Comparison of ENCODE assay signal across 28 cellular contexts in the genomic region with DNA sequence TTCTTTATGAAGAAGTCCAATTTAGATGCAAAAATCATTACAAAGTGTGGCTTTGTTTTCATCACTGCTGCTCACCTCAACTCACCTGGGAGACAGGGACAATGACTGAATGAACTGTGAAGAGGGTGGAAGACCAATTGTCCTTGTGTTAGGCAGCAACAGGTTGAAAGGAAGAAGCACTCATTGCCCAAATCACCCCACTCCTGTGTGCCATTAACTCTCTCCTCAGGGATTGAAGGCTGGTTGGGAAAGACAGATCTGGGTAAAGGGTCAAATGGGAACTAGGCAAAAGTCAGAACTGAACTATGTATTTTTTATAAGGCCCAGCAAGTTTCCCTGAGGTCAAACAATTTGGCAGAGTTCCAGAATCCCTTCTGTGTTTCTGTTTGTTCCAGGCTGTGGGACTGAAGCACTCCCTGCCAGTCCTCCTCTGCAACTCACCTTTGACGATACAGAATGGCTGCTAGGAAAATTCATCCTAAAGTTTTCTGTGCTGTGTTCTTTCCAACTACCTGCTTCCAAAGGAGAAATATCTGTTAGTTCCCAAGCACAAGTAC.
DNase-seq lines count a peak whose midpoint lies in the region; ATAC-seq lines count a peak whose summit lies in the region.
"Had no signal": no experiment of that assay in that cellular context is flagged by ENCODE, and none has a peak within 500 bp of the region (broad histone marks: within the 10 kb centered on the region; RNA-seq: fewer than 3 reads in every experiment).

No MANE protein-coding gene starts in this region.

- no peak for ATAC-seq in stimulated activated memory B cell treated with anti-CD40 and anti-IgM and Interleukin-4, amounts not matched to agents 10 μg/mL and 1 μg/mL and 100 μg/mL, for 72 hours
- no peak for ATAC-seq in GM21447 (IDR thresholded peaks at IDR 0.05; ENCODE audit: unreplicated experiment)
- ATAC-seq: activated naive CD4-positive, alpha-beta T cell treated with anti-CD3 and anti-CD28 coated beads, Interleukin-2, amount 50 U/mL, for 72 hours; heart right ventricle; stimulated activated naive CD8-positive, alpha-beta T cell treated with anti-CD3 and anti-CD28 coated beads, Interleukin-15, amount 100 ng/mL, for 72 hours; T-helper 17 cell had no signal

- no peaks in the 10 kb centered on the region for H3K9me3 Mint-ChIP-seq in stimulated activated memory B cell treated with anti-CD40 and anti-IgM and Interleukin-4, amounts not matched to agents 10 μg/mL and 1 μg/mL and 100 μg/mL, for 72 hours
- H3K9me3 Mint-ChIP-seq: activated CD4-positive, alpha-beta memory T cell treated with anti-CD3 and anti-CD28 coated beads, Interleukin-2, amount 10 ng/mL, durations not matched to agents 7 days and 5 days; activated naive CD4-positive, alpha-beta T cell treated with anti-CD3 and anti-CD28 coated beads, Interleukin-2, amount 50 U/mL, for 72 hours; CD4-positive, alpha-beta memory T cell; nephron progenitor cell; stimulated activated naive CD8-positive, alpha-beta T cell treated with anti-CD3 and anti-CD28 coated beads, Interleukin-15, amount 100 ng/mL, for 72 hours had no signal

- DNase-seq in NCI-H82 (lab: John Stamatoyannopoulos, UW) (peak; percentile 53), NCI-H82 treated with DMSO at 0.1 percent for 48 hours (lab: John Stamatoyannopoulos, UW; ENCODE audit: unreplicated experiment) (no peak), NCI-H2029 (lab: John Stamatoyannopoulos, UW) (peak; percentile 2), NCI-H345 treated with DMSO at 0.1 percent for 48 hours (lab: John Stamatoyannopoulos, UW; ENCODE audit: unreplicated experiment) (peak; percentile 94), G401 (ENCODE audit: low spot score) (no peak), cerebellar cortex (ENCODE audit: low spot score) (no peak)
- DNase-seq: activated CD4-positive, alpha-beta memory T cell treated with anti-CD3 and anti-CD28 coated beads, Interleukin-2, amount 10 ng/mL, durations not matched to agents 7 days and 5 days; activated CD4-positive, CD25-positive, alpha-beta regulatory T cell treated with anti-CD3 and anti-CD28 coated beads, Interleukin-2, amount 50 U/mL, for 72 hours; activated CD8-positive, alpha-beta memory T cell treated with anti-CD3 and anti-CD28 coated beads, Interleukin-2, amount 50 U/mL, for 48 hours; anterior cingulate cortex; CD4-positive, alpha-beta memory T cell; DMS79 treated with DMSO at 0.1 percent for 48 hours; effector memory CD4-positive, alpha-beta T cell; erythroblast; foreskin fibroblast; HCEC 1CT; heart right ventricle; mammary epithelial cell; NCI-H1694 treated with DMSO at 0.1 percent for 48 hours; NCI-H526; nephron progenitor cell; ovary; stimulated activated naive CD8-positive, alpha-beta T cell treated with anti-CD3 and anti-CD28 coated beads, Interleukin-15, amount 100 ng/mL, for 72 hours; T-helper 17 cell; tibial artery had no signal

- H3K4me3 Mint-ChIP-seq in stimulated activated memory B cell treated with anti-CD40 and anti-IgM and Interleukin-4, amounts not matched to agents 10 μg/mL and 1 μg/mL and 100 μg/mL, for 72 hours: no peak overlapping the region
- H3K4me3 Mint-ChIP-seq: activated CD4-positive, alpha-beta memory T cell treated with anti-CD3 and anti-CD28 coated beads, Interleukin-2, amount 10 ng/mL, durations not matched to agents 7 days and 5 days; CD4-positive, alpha-beta memory T cell; nephron progenitor cell; stimulated activated naive CD8-positive, alpha-beta T cell treated with anti-CD3 and anti-CD28 coated beads, Interleukin-15, amount 100 ng/mL, for 72 hours; T-helper 17 cell had no signal

- no peaks in the 10 kb centered on the region for H3K36me3 Mint-ChIP-seq in stimulated activated memory B cell treated with anti-CD40 and anti-IgM and Interleukin-4, amounts not matched to agents 10 μg/mL and 1 μg/mL and 100 μg/mL, for 72 hours
- H3K36me3 Mint-ChIP-seq: activated naive CD4-positive, alpha-beta T cell treated with anti-CD3 and anti-CD28 coated beads, Interleukin-2, amount 50 U/mL, for 72 hours; CD4-positive, alpha-beta memory T cell had no signal

- H3K27me3 Mint-ChIP-seq in stimulated activated memory B cell treated with anti-CD40 and anti-IgM and Interleukin-4, amounts not matched to agents 10 μg/mL and 1 μg/mL and 100 μg/mL, for 72 hours: no peaks in the 10 kb centered on the region

- no peak overlapping the region for H3K27ac Mint-ChIP-seq in stimulated activated memory B cell treated with anti-CD40 and anti-IgM and Interleukin-4, amounts not matched to agents 10 μg/mL and 1 μg/mL and 100 μg/mL, for 72 hours
- H3K27ac Mint-ChIP-seq: activated CD4-positive, alpha-beta memory T cell treated with anti-CD3 and anti-CD28 coated beads, Interleukin-2, amount 10 ng/mL, durations not matched to agents 7 days and 5 days; activated naive CD4-positive, alpha-beta T cell treated with anti-CD3 and anti-CD28 coated beads, Interleukin-2, amount 50 U/mL, for 72 hours; CD4-positive, alpha-beta memory T cell; nephron progenitor cell; T-helper 17 cell had no signal

- no peaks in the 10 kb centered on the region for H3K4me1 Mint-ChIP-seq in stimulated activated memory B cell treated with anti-CD40 and anti-IgM and Interleukin-4, amounts not matched to agents 10 μg/mL and 1 μg/mL and 100 μg/mL, for 72 hours
- H3K4me1 Mint-ChIP-seq: activated CD4-positive, alpha-beta memory T cell treated with anti-CD3 and anti-CD28 coated beads, Interleukin-2, amount 10 ng/mL, durations not matched to agents 7 days and 5 days; CD4-positive, alpha-beta memory T cell; stimulated activated naive CD8-positive, alpha-beta T cell treated with anti-CD3 and anti-CD28 coated beads, Interleukin-15, amount 100 ng/mL, for 72 hours had no signal

- in situ Hi-C loops in G401 (cut with HindIII; ENCODE audit: low sequenced_read_pairs): no loop called here

Comparison
In these comparisons a context has a peak if more than half of its experiments do, and no peak if none do; other contexts are left out.
1. DNase-seq: peak in NCI-H82 (single experiment), NCI-H2029 (single experiment) and NCI-H345 treated with DMSO at 0.1 percent for 48 hours (single experiment); none in NCI-H82 treated with DMSO at 0.1 percent for 48 hours (single experiment), G401 (single experiment) and cerebellar cortex (single experiment).